ENCODE assay signal across 33 cellular contexts in genomic region chr19:18817574-18817973, GRCh38. TPM values are rescaled to one million over a fixed set of nuclear protein-coding genes. Genes with fewer than 3 reads are reported as not detected.
"Had no signal": no experiment of that assay in that cellular context is flagged by ENCODE, and none has a peak within 500 bp of the region (broad histone marks: within the 10 kb centered on the region; RNA-seq: fewer than 3 reads in every experiment).

No MANE protein-coding gene starts in this region.

- H3K27ac ChIP-seq: ascending aorta, cardiac muscle cell, VCaP had no signal

- H3K4me3 ChIP-seq: ascending aorta, cardiac muscle cell had no signal

- DNase-seq: activated CD4-positive, alpha-beta memory T cell treated with anti-CD3 and anti-CD28 coated beads, Interleukin-2, amount 10 ng/mL, durations not matched to agents 7 days and 5 days; activated CD4-positive, alpha-beta T cell treated with anti-CD3 and anti-CD28 coated beads for 1 hour; activated CD4-positive, alpha-beta T cell treated with anti-CD3 and anti-CD28 coated beads for 36 hours; activated CD4-positive, alpha-beta T cell treated with anti-CD3 and anti-CD28 coated beads for 48 hours; activated CD4-positive, alpha-beta T cell treated with anti-CD3 and anti-CD28 coated beads, Interleukin-2, amount 10 ng/mL, durations not matched to agents 7 days and 5 days; activated CD4-positive, alpha-beta T cell treated with anti-CD3 and anti-CD28 coated beads, Interleukin-2, amount 50 U/mL, for 48 hours; activated CD4-positive, CD25-positive, alpha-beta regulatory T cell; activated CD8-positive, alpha-beta memory T cell treated with anti-CD3 and anti-CD28 coated beads for 24 hours; activated CD8-positive, alpha-beta memory T cell treated with anti-CD3 and anti-CD28 coated beads, Interleukin-2, amount 10 ng/mL, durations not matched to agents 7 days and 5 days; activated CD8-positive, alpha-beta memory T cell treated with anti-CD3 and anti-CD28 coated beads, Interleukin-2, amount 50 U/mL, for 48 hours; activated CD8-positive, alpha-beta T cell treated with anti-CD3 and anti-CD28 coated beads, Interleukin-2, amount 10 ng/mL, durations not matched to agents 7 days and 5 days; activated effector memory CD4-positive, alpha-beta T cell treated with Interleukin-2 at 50 U/mL for 16 hours; activated gamma-delta T cell; activated naive CD4-positive, alpha-beta T cell treated with anti-CD3 and anti-CD28 coated beads, Interleukin-2, amount 10 ng/mL, durations not matched to agents 7 days and 5 days; activated naive CD4-positive, alpha-beta T cell treated with Interleukin-2 at 50 U/mL for 16 hours; activated naive CD8-positive, alpha-beta T cell treated with anti-CD3 and anti-CD28 coated beads, Interleukin-2, amount 10 ng/mL, durations not matched to agents 7 days and 5 days; activated naive CD8-positive, alpha-beta T cell treated with anti-CD3 and anti-CD28 coated beads, Interleukin-2, amount 50 U/mL, for 24 hours; activated T-cell treated with anti-CD3 and anti-CD28 coated beads, Interleukin-2, amount 50 U/mL, for 24 hours; activated T-cell treated with anti-CD3 and anti-CD28 coated beads, Interleukin-2, amount 50 U/mL, for 48 hours; amygdala; anterior cingulate cortex; central memory CD4-positive, alpha-beta T cell; T-helper 1 cell; T-helper 2 cell; T-helper 9 cell had no signal

- H3K36me3 ChIP-seq: ascending aorta, cardiac muscle cell had no signal

- H3K27me3 ChIP-seq: ascending aorta had no signal

- H3K9me3 ChIP-seq: ascending aorta had no signal

- ATAC-seq: activated CD4-positive, alpha-beta T cell treated with anti-CD3 and anti-CD28 coated beads for 36 hours; activated CD4-positive, CD25-positive, alpha-beta regulatory T cell treated with anti-CD3 and anti-CD28 coated beads, Interleukin-2, amount 50 U/mL, for 24 hours; activated CD8-positive, alpha-beta memory T cell treated with anti-CD3 and anti-CD28 coated beads, Interleukin-2, amount 10 ng/mL, durations not matched to agents 7 days and 5 days; activated CD8-positive, alpha-beta T cell treated with anti-CD3 and anti-CD28 coated beads, Interleukin-2, amount 10 ng/mL, durations not matched to agents 7 days and 5 days; activated naive CD8-positive, alpha-beta T cell treated with anti-CD3 and anti-CD28 coated beads, Interleukin-2, amount 50 U/mL, for 24 hours; WTC11 had no signal

RNA-seq across cellular contexts. Expression of gene COMP, which starts 26.5 kb away (rescaled TPM):
- total RNA-seq: activated CD4-positive, alpha-beta memory T cell treated with anti-CD3 and anti-CD28 coated beads, Interleukin-2, amount 10 ng/mL, durations not matched to agents 7 days and 5 days; activated CD4-positive, alpha-beta T cell treated with anti-CD3 and anti-CD28 coated beads for 36 hours; activated CD4-positive, alpha-beta T cell treated with anti-CD3 and anti-CD28 coated beads, Interleukin-2, amount 10 ng/mL, durations not matched to agents 7 days and 5 days; activated CD8-positive, alpha-beta memory T cell treated with anti-CD3 and anti-CD28 coated beads, Interleukin-2, amount 10 ng/mL, durations not matched to agents 7 days and 5 days; activated CD8-positive, alpha-beta T cell treated with anti-CD3 and anti-CD28 coated beads, Interleukin-2, amount 10 ng/mL, durations not matched to agents 7 days and 5 days; activated naive CD8-positive, alpha-beta T cell treated with anti-CD3 and anti-CD28 coated beads, Interleukin-2, amount 10 ng/mL, durations not matched to agents 7 days and 5 days; activated T-helper 2 cell treated with anti-CD3 and anti-CD28 coated beads, Interferon-gamma antibody, Interleukin-2, Interleukin-4, amounts not matched to agents 10 μg/mL and 5 μg/mL and 100 μg/mL, durations not matched to agents 14 hours and 24 hours and 36 hours; bronchial epithelial cell; cerebellum had no signal
